10 cellular contexts compared by ENCODE assay signal in genomic region chr16:49282690-49283375, GRCh38. TPM values are rescaled to one million over a fixed set of nuclear protein-coding genes. Genes with fewer than 3 reads are reported as not detected.
A peak's percentile ranks its signal among the peaks of the same experiment; 100 is the strongest.
DNase-seq lines count a peak whose midpoint lies in the region; ATAC-seq, FAIRE-seq and TF ChIP-seq lines count a peak whose summit lies in the region.
"Had no signal": no experiment of that assay in that cellular context is flagged by ENCODE, and none has a peak within 500 bp of the region (broad histone marks: within the 10 kb centered on the region; RNA-seq: fewer than 3 reads in every experiment).

No MANE protein-coding gene starts in this region.

- peak overlapping the region; percentile 73 for H3K4me2 ChIP-seq in SK-N-SH

- no peak overlapping the region for H3K9ac ChIP-seq in SK-N-SH

- no peak for ATAC-seq in GM21825 (IDR thresholded peaks at IDR 0.05; ENCODE audit: unreplicated experiment)
- ATAC-seq in GM18498 (IDR thresholded peaks at IDR 0.05; ENCODE audit: unreplicated experiment): no peak
- ATAC-seq in HG03457 (IDR thresholded peaks at IDR 0.05; ENCODE audit: unreplicated experiment): no peak

- no peak for TF ChIP-seq RAD21 in SK-N-SH (IDR thresholded peaks at IDR 0.05; ENCODE audit: low read length)

- H3K27me3 ChIP-seq in SK-N-SH (ENCODE audit: insufficient read depth) (peaks cover 37% of the 10 kb centered on the region), small intestine (ENCODE audit: control insufficient read depth in 2 of 2, insufficient read depth in 2 of 2, low read length in 2 of 2) (peaks cover 6 to 46% of the 10 kb centered on the region in 2 donors)

- no peaks in the 10 kb centered on the region for H3K79me2 ChIP-seq in SK-N-SH (ENCODE audit: insufficient read depth)

- H3K4me3 ChIP-seq in SK-N-SH (ENCODE audit: low read depth in 2 of 2, low read length in 1 of 2) (peak overlapping the region; percentile 56 to 58), iPS-11a (ENCODE audit: low read depth, low read length) (peak overlapping the region; percentile 27), small intestine (ENCODE audit: low read depth in 1 of 2, low read length in 2 of 2) (peak overlapping the region in 1 of 2 donors; percentile 63)

- H3K9me3 ChIP-seq in SK-N-SH (no peaks in the 10 kb centered on the region), small intestine (ENCODE audit: control insufficient read depth, low read depth) (no peaks in the 10 kb centered on the region)

- DNase-seq in DMS79 treated with DMSO at 0.1 percent for 48 hours (lab: John Stamatoyannopoulos, UW): peak; percentile 6
- DNase-seq in DMS79 (lab: John Stamatoyannopoulos, UW): no peak
- DNase-seq in SK-N-SH: peak; percentile 78
- peak; percentile 34 for DNase-seq in small intestine
- DNase-seq: activated CD4-positive, alpha-beta T cell treated with anti-CD3 and anti-CD28 coated beads for 1 hour had no signal

- TF ChIP-seq EP300 in SK-N-SH (IDR thresholded peaks at IDR 0.05; ENCODE audit: borderline replicate concordance in 1 of 2, low read depth in 1 of 2, low read length in 1 of 2): no peak

- 6% methylated on average over 30 of the region's 49 CpGs for WGBS in SK-N-SH (ENCODE audit: low lambda C conversion rate)
- 1 to 4% (median 2%) methylated on average over 44 to 49 of the region's 49 CpGs for WGBS in small intestine, 3 donors

- no peaks in the 10 kb centered on the region for H3F3A ChIP-seq in SK-N-SH (replicated peaks; ENCODE audit: insufficient read depth)

- H3K9me2 ChIP-seq in SK-N-SH: no peaks in the 10 kb centered on the region

- H3K27ac ChIP-seq in SK-N-SH (ENCODE audit: low read depth in 2 of 2, low read length in 1 of 2) (no peak overlapping the region), small intestine (ENCODE audit: low read depth in 1 of 2, low read length in 1 of 2) (no peak overlapping the region)
- H3K27ac ChIP-seq: 22Rv1 had no signal

- H4K20me1 ChIP-seq in SK-N-SH (ENCODE audit: insufficient read depth): no peaks in the 10 kb centered on the region

- H3K4me1 ChIP-seq in SK-N-SH (ENCODE audit: control insufficient read depth in 1 of 2, insufficient read depth in 2 of 2, low read depth in 1 of 2, low read length in 1 of 2) (peaks cover 0 to 12% of the 10 kb centered on the region in 2 experiments; a peak in 2 of 4 replicates), small intestine (ENCODE audit: control insufficient read depth in 2 of 2, insufficient read depth in 1 of 2, low read depth in 1 of 2, low read length in 1 of 2) (peaks cover 3 to 4% of the 10 kb centered on the region in 2 donors)

- TF ChIP-seq CTCF in SK-N-SH (IDR thresholded peaks at IDR 0.05): no peak

- POLR2A ChIA-PET in SK-N-SH (lab: Yijun Ruan, JAX): interaction anchor here (0.6 to 1.0 kb wide), 2 partner anchors 11 to 57 kb away, joined by 3 read pairs; no protein-coding TSS in a partner anchor

- peak overlapping the region; percentile 84 for H2AFZ ChIP-seq in SK-N-SH (ENCODE audit: low read depth)

- CTCF ChIA-PET in SK-N-SH (lab: Yijun Ruan, JAX): interaction anchor here (0.6 to 1.6 kb wide), 17 partner anchors 9 to 660 kb away, joined by 3 to 6 read pairs (median 3); partner anchors contain the start of gene C16orf78

- H3K36me3 ChIP-seq in SK-N-SH (replicated peaks in 1 of 2; ENCODE audit: control insufficient read depth in 1 of 2, insufficient read depth in 2 of 2, low read length in 1 of 2) (no peaks in the 10 kb centered on the region), small intestine (ENCODE audit: control insufficient read depth in 2 of 2, insufficient read depth in 2 of 2, low read length in 2 of 2) (no peaks in the 10 kb centered on the region)

- FAIRE-seq in small intestine (lab: Jason Lieb, UNC): no peak

TF ChIP-seq in SK-N-SH, 30 proteins besides CTCF, POLR2A, EP300 and RAD21:
- TF ChIP-seq PBX3 (IDR thresholded peaks at IDR 0.05): no peak
- TF ChIP-seq CHD2 (IDR thresholded peaks at IDR 0.05; ENCODE audit: low read length, partially characterized antibody): no peak
- TF ChIP-seq POLR2AphosphoS5 (IDR thresholded peaks at IDR 0.05; ENCODE audit: low read depth, low read length): no peak
- no peak for TF ChIP-seq USF1 (IDR thresholded peaks at IDR 0.05; ENCODE audit: borderline replicate concordance, low read depth)
- TF ChIP-seq FOSL2 (IDR thresholded peaks at IDR 0.05; ENCODE audit: borderline replicate concordance, low read depth): no peak
- TF ChIP-seq ZBTB33 (IDR thresholded peaks at IDR 0.05; ENCODE audit: borderline replicate concordance, low read depth): no peak
- no peak for TF ChIP-seq SIN3A (IDR thresholded peaks at IDR 0.05; ENCODE audit: borderline replicate concordance, low read depth, low read length)
- TF ChIP-seq REST (IDR thresholded peaks at IDR 0.05; ENCODE audit: low read depth, low read length): no peak
TF ChIP-seq in SK-N-SH: peak in this region for 0.

RNA-seq across cellular contexts. Expression of gene CBLN1, which starts 1.2 kb away (rescaled TPM):
- polyA plus RNA-seq in SK-N-SH (2012; rRNA removed): 0.16 TPM in 1 of 2 replicates, not detected in the other
- 0.09 and 0.15 TPM in 2 replicates for polyA plus RNA-seq in SK-N-SH (2012; cell fraction: cytosol; rRNA removed)
- polyA plus RNA-seq in SK-N-SH (2012; cell fraction: nucleus; rRNA removed): 0.01 TPM in 1 of 2 replicates, not detected in the other
- 1 to 10 TPM in 1 of 3 donors, under 1 TPM in 1, not detected in 1; 0.27 to 2.1 TPM for polyA plus RNA-seq in small intestine
